ENCODE assay signal across 14 cellular contexts in genomic region chr1:181095260-181095659, GRCh38. TPM values are rescaled to one million over a fixed set of nuclear protein-coding genes. Genes with fewer than 3 reads are reported as not detected.
DNase-seq lines count a peak whose midpoint lies in the region; ATAC-seq and TF ChIP-seq lines count a peak whose summit lies in the region.
"Had no signal": no experiment of that assay in that cellular context is flagged by ENCODE, and none has a peak within 500 bp of the region (broad histone marks: within the 10 kb centered on the region; RNA-seq: fewer than 3 reads in every experiment).

No MANE protein-coding gene starts in this region.

- TF ChIP-seq CTCF in dorsolateral prefrontal cortex (IDR thresholded peaks at IDR 0.05 in 54 of 56, conservative IDR thresholded peaks at IDR 0.05 in 2 of 56; ENCODE audit: low read depth in 1 of 56, partially characterized antibody in 56 of 56) = no peak
- TF ChIP-seq CTCF in neural crest cell (conservative IDR thresholded peaks at IDR 0.05) = no peak
- TF ChIP-seq CTCF in uterus (IDR thresholded peaks at IDR 0.05) = no peak

- H3K36me3 Mint-ChIP-seq in neural crest cell (ENCODE audit: low read depth) = no peaks in the 10 kb centered on the region
- H3K36me3 Mint-ChIP-seq in T-helper 2 cell treated with Interferon-gamma antibody and Interleukin-4, amounts not matched to agents 5 μg/mL and 100 μg/mL, for 36 hours (ENCODE audit: low read depth) = peaks cover 40% of the 10 kb centered on the region

- peak overlapping the region; percentile 22 for H3K4me3 Mint-ChIP-seq in neural crest cell
- H3K4me3 Mint-ChIP-seq in T-helper 2 cell treated with Interferon-gamma antibody and Interleukin-4, amounts not matched to agents 5 μg/mL and 100 μg/mL, for 36 hours = no peak overlapping the region
- H3K4me3 Mint-ChIP-seq: activated CD8-positive, alpha-beta memory T cell treated with anti-CD3 and anti-CD28 coated beads, Interleukin-2, amount 10 ng/mL, durations not matched to agents 7 days and 5 days; stimulated activated memory B cell treated with anti-CD40 and anti-IgM and Interleukin-4, amounts not matched to agents 10 μg/mL and 1 μg/mL and 100 μg/mL, for 72 hours had no signal

- H3K9me3 Mint-ChIP-seq in neural crest cell = no peaks in the 10 kb centered on the region
- no peaks in the 10 kb centered on the region for H3K9me3 Mint-ChIP-seq in T-helper 2 cell treated with Interferon-gamma antibody and Interleukin-4, amounts not matched to agents 5 μg/mL and 100 μg/mL, for 36 hours
- H3K9me3 Mint-ChIP-seq: stimulated activated memory B cell treated with anti-CD40 and anti-IgM and Interleukin-4, amounts not matched to agents 10 μg/mL and 1 μg/mL and 100 μg/mL, for 72 hours had no signal

- no peak overlapping the region for H3K27ac Mint-ChIP-seq in neural crest cell (ENCODE audit: unreplicated experiment)
- H3K27ac Mint-ChIP-seq in T-helper 2 cell treated with Interferon-gamma antibody and Interleukin-4, amounts not matched to agents 5 μg/mL and 100 μg/mL, for 36 hours = no peak overlapping the region
- H3K27ac Mint-ChIP-seq: activated CD8-positive, alpha-beta memory T cell treated with anti-CD3 and anti-CD28 coated beads, Interleukin-2, amount 10 ng/mL, durations not matched to agents 7 days and 5 days; stimulated activated memory B cell treated with anti-CD40 and anti-IgM and Interleukin-4, amounts not matched to agents 10 μg/mL and 1 μg/mL and 100 μg/mL, for 72 hours had no signal

- TF ChIP-seq POLR2A in uterus (IDR thresholded peaks at IDR 0.05) = no peak

- no peaks in the 10 kb centered on the region for H3K36me3 ChIP-seq in uterus

- H3K27me3 ChIP-seq in right cardiac atrium (ENCODE audit: control insufficient read depth, insufficient read depth) = no peaks in the 10 kb centered on the region
- no peaks in the 10 kb centered on the region for H3K27me3 ChIP-seq in dorsolateral prefrontal cortex
- no peaks in the 10 kb centered on the region for H3K27me3 ChIP-seq in uterus

- DNase-seq in right cardiac atrium (no peak), Right ventricle myocardium superior (no peak), dorsolateral prefrontal cortex (no peak), neural crest cell (ENCODE audit: low read depth, low spot score) (no peak), uterus (no peak), C1 segment of cervical spinal cord (lab: John Stamatoyannopoulos, UW) (no peak), NCI-H1092 (lab: John Stamatoyannopoulos, UW) (no peak)
- no peak for DNase-seq in T-helper 2 cell treated with Interferon-gamma antibody and Interleukin-4, amounts not matched to agents 5 μg/mL and 100 μg/mL, for 36 hours (ENCODE audit: low spot score)
- DNase-seq: activated CD4-positive, CD25-positive, alpha-beta regulatory T cell treated with anti-CD3 and anti-CD28 coated beads, Interleukin-2, amount 50 U/mL, for 72 hours; activated CD8-positive, alpha-beta memory T cell treated with anti-CD3 and anti-CD28 coated beads, Interleukin-2, amount 10 ng/mL, durations not matched to agents 7 days and 5 days; GDM1; RPMI8226 had no signal

- H3K4me1 ChIP-seq in right cardiac atrium (ENCODE audit: control insufficient read depth, insufficient read depth, low read length) = peaks cover 22% of the 10 kb centered on the region
- H3K4me1 ChIP-seq in uterus = peaks cover 9 to 17% of the 10 kb centered on the region in 2 donors

- H3K4me1 Mint-ChIP-seq in neural crest cell = peaks cover 71% of the 10 kb centered on the region
- peaks cover 61% of the 10 kb centered on the region for H3K4me1 Mint-ChIP-seq in T-helper 2 cell treated with Interferon-gamma antibody and Interleukin-4, amounts not matched to agents 5 μg/mL and 100 μg/mL, for 36 hours (ENCODE audit: low read depth)

- peaks cover 10% of the 10 kb centered on the region for H3K27me3 Mint-ChIP-seq in neural crest cell (ENCODE audit: low read depth)
- H3K27me3 Mint-ChIP-seq in T-helper 2 cell treated with Interferon-gamma antibody and Interleukin-4, amounts not matched to agents 5 μg/mL and 100 μg/mL, for 36 hours (ENCODE audit: low read depth) = no peaks in the 10 kb centered on the region
- H3K27me3 Mint-ChIP-seq: activated CD8-positive, alpha-beta memory T cell treated with anti-CD3 and anti-CD28 coated beads, Interleukin-2, amount 10 ng/mL, durations not matched to agents 7 days and 5 days; stimulated activated memory B cell treated with anti-CD40 and anti-IgM and Interleukin-4, amounts not matched to agents 10 μg/mL and 1 μg/mL and 100 μg/mL, for 72 hours had no signal

- H3K27ac ChIP-seq in right cardiac atrium (ENCODE audit: low read length) (peak overlapping the region; percentile 39), dorsolateral prefrontal cortex (peak overlapping the region in 34 of 59 donors; percentile 6 to 78 (median 57)), uterus (peak overlapping the region; percentile 72 to 88)

- intact Hi-C loops in right cardiac atrium (cut with DNase I) = loop anchor here in 1 of 4 donors (10.0 kb wide), 1 partner anchor 60 kb away; the partner anchor contains the start of gene MR1
- intact Hi-C loops in Right ventricle myocardium superior (cut with DNase I) = no loop called here
- intact Hi-C loops in dorsolateral prefrontal cortex (cut with DNase I) = no loop called here
- intact Hi-C loops in uterus (cut with DNase I; ENCODE audit: low total_unique reads) = no loop called here

- 83% methylated on average over 8 of the region's 8 CpGs for WGBS in right cardiac atrium

- ATAC-seq in right cardiac atrium (no peak), Right ventricle myocardium superior (ENCODE audit: poor library complexity) (no peak)
- ATAC-seq: activated CD8-positive, alpha-beta memory T cell treated with anti-CD3 and anti-CD28 coated beads, Interleukin-2, amount 10 ng/mL, durations not matched to agents 7 days and 5 days; left lobe of liver; stimulated activated memory B cell treated with anti-CD40 and anti-IgM and Interleukin-4, amounts not matched to agents 10 μg/mL and 1 μg/mL and 100 μg/mL, for 72 hours had no signal

- H3K9me3 ChIP-seq in right cardiac atrium (ENCODE audit: control insufficient read depth, low read length) (no peaks in the 10 kb centered on the region), uterus (no peaks in the 10 kb centered on the region)

- H3K4me3 ChIP-seq in right cardiac atrium (ENCODE audit: low read length) = no peak overlapping the region
- peak overlapping the region in 1 of 59 donors; percentile 2 for H3K4me3 ChIP-seq in dorsolateral prefrontal cortex
- H3K4me3 ChIP-seq in uterus = no peak overlapping the region

RNA-seq across cellular contexts. Expression of gene IER5, which starts 6.8 kb away (rescaled TPM):
- total RNA-seq in right cardiac atrium (10 to 100 TPM; 21.9 to 32.6 (median 28.2) TPM), Right ventricle myocardium superior (15.1 TPM), dorsolateral prefrontal cortex (10 to 100 TPM in 118 of 120 experiments, 1 to 10 TPM in 2; 8.1 to 74.9 (median 17.6) TPM), neural crest cell (7.5 and 7.7 TPM in 2 replicates), uterus (10 to 100 TPM; 19.4 to 34.8 (median 24.2) TPM)
- polyA plus RNA-seq in right cardiac atrium = 63.8 TPM
